ENCODE assay signal across 8 cellular contexts in genomic region chr9:32526042-32526706, GRCh38. TPM values are rescaled to one million over a fixed set of nuclear protein-coding genes. Genes with fewer than 3 reads are reported as not detected.
DNase-seq lines count a peak whose midpoint lies in the region; ATAC-seq and TF ChIP-seq lines count a peak whose summit lies in the region.

RIGI (minus strand) TSS chr9:32526196; CDS start chr9:32526166, 30 bp downstream.

- H3K36me3 ChIP-seq in DOHH2 (ENCODE audit: control insufficient read depth, low read length) (no peaks in the 10 kb centered on the region), KMS-11 (ENCODE audit: insufficient read depth) (no peaks in the 10 kb centered on the region), neural cell (ENCODE audit: insufficient read depth, low read length) (no peaks in the 10 kb centered on the region), stomach (no peaks in the 10 kb centered on the region)

- TF ChIP-seq EP300 in neural cell (conservative IDR thresholded peaks at IDR 0.05; ENCODE audit: poor library complexity, severe bottlenecking) (no peak), stomach (IDR thresholded peaks at IDR 0.05) (no peak)

- peak; percentile 45 for TF ChIP-seq CTCF in DOHH2 (IDR thresholded peaks at IDR 0.05; ENCODE audit: low read depth, low read length, poor library complexity, severe bottlenecking)
- TF ChIP-seq CTCF in KMS-11 (conservative IDR thresholded peaks at IDR 0.05; ENCODE audit: low read depth, low read length) = peak; percentile 74
- peak; percentile 43 for TF ChIP-seq CTCF in fibroblast of the aortic adventitia (IDR thresholded peaks at IDR 0.05; ENCODE audit: insufficient read depth, low read length)
- TF ChIP-seq CTCF in neural cell (IDR thresholded peaks at IDR 0.05; ENCODE audit: poor library complexity, severe bottlenecking) = peak; percentile 56
- TF ChIP-seq CTCF in stomach (IDR thresholded peaks at IDR 0.05) = peak in 4 of 7 experiments; percentile 27 to 65 (median 44)

- H3F3A ChIP-seq in DOHH2 (ENCODE audit: control insufficient read depth, insufficient read depth) (no peaks in the 10 kb centered on the region), neural cell (ENCODE audit: insufficient read depth, low read length, poor library complexity, severe bottlenecking) (no peaks in the 10 kb centered on the region)

- H3K27me3 ChIP-seq in DOHH2 (ENCODE audit: control insufficient read depth, low read length) (no peaks in the 10 kb centered on the region), KMS-11 (ENCODE audit: insufficient read depth, low read depth) (no peaks in the 10 kb centered on the region), neural cell (ENCODE audit: insufficient read depth, low read depth, low read length) (no peaks in the 10 kb centered on the region), stomach (no peaks in the 10 kb centered on the region)

- TF ChIP-seq POLR2A in stomach (IDR thresholded peaks at IDR 0.05) = peak in 1 of 4 donors; percentile 25

- H2AFZ ChIP-seq in KMS-11 (ENCODE audit: low read depth) (peak within 1 kb of the TSS; percentile 88), neural cell (ENCODE audit: low read depth, low read length) (no peak within 1 kb of the TSS)

- peaks cover 20% of the 10 kb centered on the region for H3K4me1 ChIP-seq in DOHH2 (ENCODE audit: control insufficient read depth, low read length)
- peaks cover 14% of the 10 kb centered on the region for H3K4me1 ChIP-seq in KMS-11 (ENCODE audit: low read depth, poor library complexity, severe bottlenecking)
- H3K4me1 ChIP-seq in stomach = peaks cover 4 to 43% (median 17%) of the 10 kb centered on the region in 4 donors

- intact Hi-C loops in stomach (cut with DNase I; ENCODE audit: low total_unique reads) = no loop called here

- H3K4me2 ChIP-seq in DOHH2 (ENCODE audit: low read length) (peak within 1 kb of the TSS; percentile 59), KMS-11 (peak within 1 kb of the TSS; percentile 79), neural cell (ENCODE audit: low read length) (peak within 1 kb of the TSS; percentile 22)

- peak; percentile 38 for TF ChIP-seq RAD21 in neural cell (conservative IDR thresholded peaks at IDR 0.05)

- DNase-seq in RKO (ENCODE audit: low spot score) (peak; percentile 94), fibroblast of the aortic adventitia (ENCODE audit: low read depth) (peak; percentile 92), stomach (peak; percentile 94)
- DNase-seq in activated T-helper 9 cell treated with anti-CD3 and anti-CD28 coated beads, Interleukin-2, amount 50 U/mL, for 16 hours (ENCODE audit: low read depth) = peak; percentile 73

- H3K4me3 ChIP-seq in DOHH2 (ENCODE audit: low read length) (peak within 1 kb of the TSS; percentile 83), KMS-11 (IDR thresholded peaks at IDR 0.05; ENCODE audit: insufficient read depth, low read depth, low read length) (peak within 1 kb of the TSS; percentile 34), fibroblast of the aortic adventitia (ENCODE audit: low read depth, low read length) (peak within 1 kb of the TSS; percentile 81), neural cell (ENCODE audit: low read length) (peak within 1 kb of the TSS; percentile 66), stomach (peak within 1 kb of the TSS; percentile 59 to 75 (median 64))

- H3K9me2 ChIP-seq in DOHH2 (replicated peaks; ENCODE audit: control insufficient read depth, low read length) = no peaks in the 10 kb centered on the region
- H3K9me2 ChIP-seq in neural cell (ENCODE audit: insufficient read depth, low read length) = no peaks in the 10 kb centered on the region

- ATAC-seq in GM21737 (IDR thresholded peaks at IDR 0.05; ENCODE audit: unreplicated experiment) = peak; percentile 77

- 0 to 1% (median 0%) methylated on average over 37 of the region's 37 CpGs for WGBS in stomach, 5 donors

- H3K27ac ChIP-seq in DOHH2 (ENCODE audit: low read depth, low read length) (no peak within 1 kb of the TSS), KMS-11 (no peak within 1 kb of the TSS; the same call in 1 of the 2 replicates), neural cell (ENCODE audit: low read length) (no peak within 1 kb of the TSS), stomach (peak within 1 kb of the TSS; percentile 83 to 93 (median 92))

- H3K9me3 ChIP-seq in DOHH2 (ENCODE audit: control insufficient read depth, insufficient read depth, low read length) = no peaks in the 10 kb centered on the region
- H3K9me3 ChIP-seq in neural cell (ENCODE audit: low read length) = no peaks in the 10 kb centered on the region
- no peaks in the 10 kb centered on the region for H3K9me3 ChIP-seq in stomach

- peak within 1 kb of the TSS; percentile 43; the same call in 1 of the 2 replicates for H3K9ac ChIP-seq in KMS-11
- H3K9ac ChIP-seq in neural cell (ENCODE audit: low read length) = peak within 1 kb of the TSS; percentile 11

- H4K20me1 ChIP-seq in DOHH2 (ENCODE audit: control insufficient read depth, insufficient read depth, low read depth, low read length) = no peaks in the 10 kb centered on the region
- H4K20me1 ChIP-seq in KMS-11 (ENCODE audit: insufficient read depth) = no peaks in the 10 kb centered on the region
- H4K20me1 ChIP-seq in neural cell (ENCODE audit: insufficient read depth) = no peaks in the 10 kb centered on the region

- H3K79me2 ChIP-seq in DOHH2 (ENCODE audit: control insufficient read depth, low read length) = no peaks in the 10 kb centered on the region
- no peaks in the 10 kb centered on the region for H3K79me2 ChIP-seq in KMS-11 (ENCODE audit: insufficient read depth, low read depth)
- H3K79me2 ChIP-seq in neural cell (replicated peaks; ENCODE audit: insufficient read depth, low read length) = no peaks in the 10 kb centered on the region

TF ChIP-seq in neural cell, 6 proteins besides CTCF, POLR2A, EP300 and RAD21:
- TF ChIP-seq TAF1 (IDR thresholded peaks at IDR 0.05; ENCODE audit: low read depth) (no peak), EZH2 (IDR thresholded peaks at IDR 0.05; ENCODE audit: borderline replicate concordance, insufficient read depth, low read length, poor library complexity, severe bottlenecking) (no peak), MXI1 (conservative IDR thresholded peaks at IDR 0.05; ENCODE audit: poor library complexity, severe bottlenecking) (no peak), REST (IDR thresholded peaks at IDR 0.05; ENCODE audit: borderline replicate concordance) (no peak), SMC3 (conservative IDR thresholded peaks at IDR 0.05; ENCODE audit: poor library complexity) (peak; percentile 40)
TF ChIP-seq in neural cell: peak in this region for 1.

RNA-seq across cellular contexts. Expression of gene RIGI, which starts in this region (rescaled TPM):
- total RNA-seq in fibroblast of the aortic adventitia (ENCODE audit: low replicate concordance) (10.2 and 13.9 TPM in 2 replicates), stomach (10 to 100 TPM in 2 of 5 donors, 1 to 10 TPM in 3; 1.7 to 14.9 (median 3.1) TPM)
- polyA plus RNA-seq in neural cell (2.5 and 3.0 TPM in 2 replicates), stomach (1 to 10 TPM; 3.1 to 3.9 (median 3.8) TPM)
- polyA minus RNA-seq in neural cell = 2.8 and 3.2 TPM in 2 replicates

Comparison
In these comparisons a context has a peak if more than half of its experiments do, and no peak if none do; other contexts are left out.
1. H3K27ac ChIP-seq: peak in stomach (5 of 5); none in DOHH2 (single experiment), KMS-11 (single experiment) and neural cell (single experiment).
2. H3K4me2 ChIP-seq: peak in every context shown above with its lines; median percentile 79 in KMS-11; 59 in DOHH2; 22 in neural cell.
3. Peak in every context shown above with its lines, with median percentiles within 50 percentile points of each other: H3K4me3 ChIP-seq, CTCF ChIP-seq and DNase-seq.